Comparison of ENCODE assay signal across 8 cellular contexts in the genomic region with DNA sequence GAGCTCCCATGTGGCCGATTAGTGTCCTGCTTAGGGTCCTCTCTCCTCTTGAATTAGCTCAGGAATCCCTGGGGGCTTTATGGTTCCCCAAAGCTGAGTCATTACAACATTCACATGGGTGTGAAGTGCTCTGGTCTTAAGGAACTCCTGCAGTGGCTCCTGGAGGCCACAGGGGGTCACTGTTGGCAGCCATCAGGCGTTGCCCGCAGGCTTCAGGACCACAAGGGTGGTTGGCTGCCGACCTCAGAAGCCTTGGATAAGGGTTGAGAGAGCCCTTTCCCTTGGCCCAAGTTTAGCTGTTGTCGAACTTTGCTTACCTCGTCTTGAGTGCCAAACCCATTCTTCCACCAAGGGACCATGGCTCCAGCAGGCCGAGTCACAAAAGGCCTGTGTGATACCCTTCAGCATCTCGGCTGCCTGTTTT.
DNase-seq lines count a peak whose midpoint lies in the region; ATAC-seq and TF ChIP-seq lines count a peak whose summit lies in the region.

No MANE protein-coding gene starts in this region.

- DNase-seq in Ammon's horn (ENCODE audit: low spot score) (peak; percentile 66), NAMALWA (ENCODE audit: low spot score) (peak; percentile 63), activated T-cell treated with anti-CD3 and anti-CD28 coated beads for 48 hours (ENCODE audit: low read depth) (peak; percentile 38), head of caudate nucleus (peak in 31 of 42 donors; percentile 4 to 74 (median 34)), putamen (ENCODE audit: low spot score) (peak; percentile 8), cortex of kidney (lab: John Stamatoyannopoulos, UW) (no peak)

- intact Hi-C loops in head of caudate nucleus (cut with DNase I) = no loop called here

- TF ChIP-seq POLR2A in GM18505 (IDR thresholded peaks at IDR 0.05; ENCODE audit: borderline replicate concordance, extremely low read depth, insufficient read depth, insufficient read length) = no peak

- ATAC-seq in GM18505 (IDR thresholded peaks at IDR 0.05; ENCODE audit: unreplicated experiment) (peak; percentile 72), HG02759 (IDR thresholded peaks at IDR 0.05; ENCODE audit: unreplicated experiment) (peak; percentile 82)
